Comparison of ENCODE assay signal across 6 cellular contexts in the genomic region with DNA sequence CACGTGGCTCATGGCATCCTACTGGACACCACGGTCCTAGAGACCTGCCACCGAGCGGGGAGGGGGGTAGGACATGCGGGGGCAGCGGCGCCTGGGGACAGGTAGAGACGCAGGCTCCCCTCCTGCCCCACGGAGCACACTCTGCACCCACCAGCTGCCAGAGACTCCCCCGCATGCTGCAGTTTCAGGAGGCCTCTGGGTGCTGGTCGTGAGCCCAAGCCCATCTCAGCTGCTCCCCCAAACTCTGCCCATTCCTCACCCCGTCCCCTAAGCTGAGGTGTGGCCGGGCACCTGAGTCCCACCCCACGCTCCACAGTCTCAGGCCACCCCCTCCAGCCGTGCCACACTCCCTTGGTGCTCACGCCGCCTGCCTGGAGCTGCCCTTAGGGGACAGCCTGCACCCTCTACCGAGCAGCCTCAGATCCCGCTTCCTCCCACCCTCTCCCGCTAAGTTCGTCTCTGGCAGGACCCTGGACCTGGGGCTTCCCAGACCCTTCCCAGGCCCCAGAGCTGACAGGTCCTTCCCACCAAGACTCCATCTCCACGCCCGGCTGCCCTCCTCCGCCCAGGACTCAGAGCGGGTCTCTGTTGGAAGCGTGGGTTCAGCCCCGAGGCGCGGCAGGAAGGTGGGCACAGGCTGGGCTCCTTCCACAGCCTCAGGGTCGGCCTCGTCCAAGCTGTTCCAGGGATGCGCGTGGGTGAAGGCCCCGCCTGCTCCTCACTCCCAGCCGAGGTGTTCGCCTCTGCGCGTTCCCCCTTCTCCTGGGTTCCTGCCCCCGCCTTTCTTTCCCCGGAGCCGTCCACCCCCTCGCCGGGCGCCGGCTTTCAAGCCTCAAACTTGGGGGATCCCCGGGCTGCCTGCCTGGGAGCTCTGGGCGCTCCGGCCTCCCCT. TPM values are rescaled to one million over a fixed set of nuclear protein-coding genes. Genes with fewer than 3 reads are reported as not detected.
DNase-seq lines count a peak whose midpoint lies in the region; ATAC-seq and TF ChIP-seq lines count a peak whose summit lies in the region.

No MANE protein-coding gene starts in this region.

- H3K27me3 ChIP-seq in heart right ventricle (peaks cover 0 to 15% (median 0%) of the 10 kb centered on the region in 7 donors), subcutaneous abdominal adipose tissue (ENCODE audit: control insufficient read depth in 5 of 5, insufficient read depth in 4 of 5, low read length in 5 of 5) (no peaks in the 10 kb centered on the region)

- ATAC-seq in heart right ventricle (no peak), HG02885 (IDR thresholded peaks at IDR 0.05; ENCODE audit: poor library complexity, unreplicated experiment) (no peak)

- peak; percentile 68 for DNase-seq in activated effector memory CD4-positive, alpha-beta T cell treated with anti-CD3 and anti-CD28 coated beads, Interleukin-2, amount 50 U/mL, for 16 hours
- DNase-seq in activated effector memory CD4-positive, alpha-beta T cell treated with Interleukin-2 at 50 U/mL for 16 hours = no peak
- DNase-seq in heart right ventricle (no peak), epidermal melanocyte (ENCODE audit: insufficient read length, low spot score) (no peak)

- peaks cover 4 to 20% (median 17%) of the 10 kb centered on the region in 9 donors for H3K4me1 ChIP-seq in heart right ventricle
- peaks cover 6 to 24% (median 20%) of the 10 kb centered on the region in 5 donors for H3K4me1 ChIP-seq in subcutaneous abdominal adipose tissue (ENCODE audit: control insufficient read depth in 5 of 5, insufficient read depth in 5 of 5, low read length in 5 of 5)

- H3K4me3 ChIP-seq in heart right ventricle (peak overlapping the region; percentile 58 to 86 (median 76)), subcutaneous abdominal adipose tissue (ENCODE audit: low read depth in 1 of 5, low read length in 5 of 5) (peak overlapping the region in 4 of 5 donors; percentile 47 to 73 (median 69))

- H3K36me3 ChIP-seq in heart right ventricle = no peaks in the 10 kb centered on the region
- H3K36me3 ChIP-seq in subcutaneous abdominal adipose tissue (ENCODE audit: control insufficient read depth in 5 of 5, insufficient read depth in 5 of 5, low read length in 5 of 5) = peaks cover 0 to 3% (median 0%) of the 10 kb centered on the region in 5 donors

- 33 to 35% methylated on average over 46 to 48 of the region's 48 CpGs for WGBS in heart right ventricle, 2 donors

- no peak for TF ChIP-seq CTCF in heart right ventricle (IDR thresholded peaks at IDR 0.05)

- H3K27ac ChIP-seq in heart right ventricle (peak overlapping the region in 4 of 10 donors; percentile 62 to 78 (median 76)), subcutaneous abdominal adipose tissue (ENCODE audit: low read depth, low read length) (no peak overlapping the region)

- peak overlapping the region in 4 of 5 donors; percentile 8 to 76 (median 52) for H3K9ac ChIP-seq in subcutaneous abdominal adipose tissue (ENCODE audit: low read length in 5 of 5)

- intact Hi-C loops in heart right ventricle (cut with DNase I) = no loop called here

- H3K9me3 ChIP-seq in heart right ventricle (peaks cover 0 to 16% (median 11%) of the 10 kb centered on the region in 11 donors), subcutaneous abdominal adipose tissue (ENCODE audit: control insufficient read depth in 5 of 5, low read length in 5 of 5) (peaks cover 0 to 8% (median 4%) of the 10 kb centered on the region in 5 donors)

RNA-seq across cellular contexts. Expression of a gene that starts 1.3 kb away (rescaled TPM):
- 10 to 100 TPM; 16.9 to 42.4 (median 21.7) TPM for total RNA-seq in heart right ventricle
- 10 to 100 TPM in 1 of 2 donors, 1 to 10 TPM in 1; 8.0 to 16.5 TPM for polyA plus RNA-seq in heart right ventricle

RNA-seq across cellular contexts. Expression of a gene that starts 19.3 kb away (rescaled TPM):
- total RNA-seq in heart right ventricle = 10 to 100 TPM; 10.3 to 18.7 (median 14.7) TPM
- polyA plus RNA-seq in heart right ventricle = 10 to 100 TPM; 15.4 to 21.5 TPM

RNA-seq across cellular contexts. Expression of a gene that starts 38.3 kb away (rescaled TPM):
- 100 to 1,000 TPM in 3 of 10 donors, 10 to 100 TPM in 7; 72.4 to 115 (median 92.4) TPM for total RNA-seq in heart right ventricle
- polyA plus RNA-seq in heart right ventricle = 10 to 100 TPM; 48.4 to 93.1 TPM

RNA-seq across cellular contexts. Expression of a gene that starts 48.9 kb away (rescaled TPM):
- 10 to 100 TPM; 33.0 to 45.5 (median 39.7) TPM for total RNA-seq in heart right ventricle
- 10 to 100 TPM; 23.3 to 43.8 TPM for polyA plus RNA-seq in heart right ventricle

RNA-seq across cellular contexts. Expression of a gene that starts 54.7 kb away (rescaled TPM):
- 10 to 100 TPM; 41.3 to 79.0 (median 49.6) TPM for total RNA-seq in heart right ventricle
- 100 to 1,000 TPM in 1 of 2 donors, 10 to 100 TPM in 1; 89.8 to 107 TPM for polyA plus RNA-seq in heart right ventricle
